ENCODE assay signal across 19 cellular contexts in genomic region chr11:10725907-10726253, GRCh38. TPM values are rescaled to one million over a fixed set of nuclear protein-coding genes. Genes with fewer than 3 reads are reported as not detected.
DNase-seq lines count a peak whose midpoint lies in the region; ATAC-seq and TF ChIP-seq lines count a peak whose summit lies in the region.
"Had no signal": no experiment of that assay in that cellular context is flagged by ENCODE, and none has a peak within 500 bp of the region (broad histone marks: within the 10 kb centered on the region; RNA-seq: fewer than 3 reads in every experiment).

No MANE protein-coding gene starts in this region.

- H3K9me2 ChIP-seq in HCT116 (ENCODE audit: insufficient read depth), result no peaks in the 10 kb centered on the region

- H3K4me2 ChIP-seq in HCT116 (ENCODE audit: low read length), result peak overlapping the region; percentile 46

- H3K9me3 ChIP-seq in HCT116 (ENCODE audit: control insufficient read depth in 1 of 2, insufficient read depth in 1 of 2, low read depth in 1 of 2, low read length in 2 of 2), result peaks cover 0 to 22% of the 10 kb centered on the region in 2 experiments; a peak in 1 of 4 replicates

- no peaks in the 10 kb centered on the region for H3K27me3 ChIP-seq in HCT116 (ENCODE audit: insufficient read depth, low read length)

- H3K9ac ChIP-seq in HCT116 (ENCODE audit: low read length), result no peak overlapping the region

- CTCF ChIA-PET in activated CD8-positive, alpha-beta memory T cell treated with anti-CD3 and anti-CD28 coated beads, Interleukin-2, amount 10 ng/mL, durations not matched to agents 7 days and 5 days (lab: Charles Lee), result interaction anchor here (1.7 kb wide), 1 partner anchor 320 kb away, joined by 4 read pairs; no protein-coding TSS in a partner anchor
- CTCF ChIA-PET in HCT116 (lab: Charles Lee), result no interaction called here

- H4K20me1 ChIP-seq in HCT116 (ENCODE audit: insufficient read depth), result no peaks in the 10 kb centered on the region

- no peak for TF ChIP-seq POLR2A in HCT116 (IDR thresholded peaks at IDR 0.05; ENCODE audit: borderline replicate concordance, extremely low read depth, insufficient read depth, insufficient read length)

- H3K27ac ChIP-seq in HCT116 (ENCODE audit: low read depth, low read length), result peak overlapping the region; percentile 65
- H3K27ac ChIP-seq: C4-2B, left ventricle myocardium inferior, RWPE1 had no signal

- TF ChIP-seq RAD21 in HCT116 (IDR thresholded peaks at IDR 0.05; ENCODE audit: low read depth), result no peak

- peak; percentile 45 for ATAC-seq in activated CD8-positive, alpha-beta memory T cell treated with anti-CD3 and anti-CD28 coated beads, Interleukin-2, amount 10 ng/mL, durations not matched to agents 7 days and 5 days
- ATAC-seq in HCT116 (no peak), HG02623 (IDR thresholded peaks at IDR 0.05; ENCODE audit: unreplicated experiment) (no peak)
- peak; percentile 84 for ATAC-seq in stimulated activated effector memory CD8-positive, alpha-beta T cell treated with anti-CD3 and anti-CD28 coated beads, Interleukin-12 subunit alpha, Interleukin-12 subunit beta, amount 100 ng/mL, for 72 hours

- peaks cover 1% of the 10 kb centered on the region for H3K36me3 Mint-ChIP-seq in activated CD8-positive, alpha-beta memory T cell treated with anti-CD3 and anti-CD28 coated beads, Interleukin-2, amount 10 ng/mL, durations not matched to agents 7 days and 5 days
- no peaks in the 10 kb centered on the region for H3K36me3 Mint-ChIP-seq in activated T-helper 2 cell treated with anti-CD3 and anti-CD28 coated beads, Interferon-gamma antibody, Interleukin-2, Interleukin-4, amounts not matched to agents 10 μg/mL and 5 μg/mL and 100 μg/mL, durations not matched to agents 14 hours and 24 hours and 36 hours (ENCODE audit: low read depth)
- no peaks in the 10 kb centered on the region for H3K36me3 Mint-ChIP-seq in stimulated activated effector memory CD8-positive, alpha-beta T cell treated with anti-CD3 and anti-CD28 coated beads, Interleukin-12 subunit alpha, Interleukin-12 subunit beta, amount 100 ng/mL, for 72 hours
- H3K36me3 Mint-ChIP-seq: naive B cell had no signal

- peaks cover 15% of the 10 kb centered on the region for H3K4me1 Mint-ChIP-seq in activated CD8-positive, alpha-beta memory T cell treated with anti-CD3 and anti-CD28 coated beads, Interleukin-2, amount 10 ng/mL, durations not matched to agents 7 days and 5 days
- H3K4me1 Mint-ChIP-seq in activated T-helper 2 cell treated with anti-CD3 and anti-CD28 coated beads, Interferon-gamma antibody, Interleukin-2, Interleukin-4, amounts not matched to agents 10 μg/mL and 5 μg/mL and 100 μg/mL, durations not matched to agents 14 hours and 24 hours and 36 hours (ENCODE audit: low read depth), result peaks cover 21% of the 10 kb centered on the region
- H3K4me1 Mint-ChIP-seq in stimulated activated effector memory CD8-positive, alpha-beta T cell treated with anti-CD3 and anti-CD28 coated beads, Interleukin-12 subunit alpha, Interleukin-12 subunit beta, amount 100 ng/mL, for 72 hours, result peaks cover 18% of the 10 kb centered on the region

- no peaks in the 10 kb centered on the region for H3K9me3 Mint-ChIP-seq in activated CD8-positive, alpha-beta memory T cell treated with anti-CD3 and anti-CD28 coated beads, Interleukin-2, amount 10 ng/mL, durations not matched to agents 7 days and 5 days (ENCODE audit: low read depth)
- H3K9me3 Mint-ChIP-seq in activated T-helper 2 cell treated with anti-CD3 and anti-CD28 coated beads, Interferon-gamma antibody, Interleukin-2, Interleukin-4, amounts not matched to agents 10 μg/mL and 5 μg/mL and 100 μg/mL, durations not matched to agents 14 hours and 24 hours and 36 hours, result peaks cover 5% of the 10 kb centered on the region
- H3K9me3 Mint-ChIP-seq in stimulated activated effector memory CD8-positive, alpha-beta T cell treated with anti-CD3 and anti-CD28 coated beads, Interleukin-12 subunit alpha, Interleukin-12 subunit beta, amount 100 ng/mL, for 72 hours, result no peaks in the 10 kb centered on the region
- H3K9me3 Mint-ChIP-seq: central memory CD8-positive, alpha-beta T cell; H9; naive B cell had no signal

- H3K27ac Mint-ChIP-seq in activated CD8-positive, alpha-beta memory T cell treated with anti-CD3 and anti-CD28 coated beads, Interleukin-2, amount 10 ng/mL, durations not matched to agents 7 days and 5 days, result no peak overlapping the region
- peak overlapping the region; percentile 58 for H3K27ac Mint-ChIP-seq in activated T-helper 2 cell treated with anti-CD3 and anti-CD28 coated beads, Interferon-gamma antibody, Interleukin-2, Interleukin-4, amounts not matched to agents 10 μg/mL and 5 μg/mL and 100 μg/mL, durations not matched to agents 14 hours and 24 hours and 36 hours
- H3K27ac Mint-ChIP-seq in stimulated activated effector memory CD8-positive, alpha-beta T cell treated with anti-CD3 and anti-CD28 coated beads, Interleukin-12 subunit alpha, Interleukin-12 subunit beta, amount 100 ng/mL, for 72 hours, result peak overlapping the region; percentile 52

- peaks cover 8% of the 10 kb centered on the region for H3K27me3 Mint-ChIP-seq in activated CD8-positive, alpha-beta memory T cell treated with anti-CD3 and anti-CD28 coated beads, Interleukin-2, amount 10 ng/mL, durations not matched to agents 7 days and 5 days
- peaks cover 28% of the 10 kb centered on the region for H3K27me3 Mint-ChIP-seq in activated T-helper 2 cell treated with anti-CD3 and anti-CD28 coated beads, Interferon-gamma antibody, Interleukin-2, Interleukin-4, amounts not matched to agents 10 μg/mL and 5 μg/mL and 100 μg/mL, durations not matched to agents 14 hours and 24 hours and 36 hours (ENCODE audit: low read depth)
- H3K27me3 Mint-ChIP-seq: central memory CD8-positive, alpha-beta T cell had no signal

- no peak overlapping the region for H3K4me3 ChIP-seq in HCT116 (replicated peaks in 1 of 2; ENCODE audit: low read depth in 1 of 2, low read length in 2 of 2)
- H3K4me3 ChIP-seq: left ventricle myocardium inferior, skin epidermis had no signal

- peaks cover 0 to 6% of the 10 kb centered on the region in 2 experiments; a peak in 1 of 4 replicates for H3K36me3 ChIP-seq in HCT116 (ENCODE audit: control insufficient read depth in 1 of 2, insufficient read depth in 2 of 2, low read length in 2 of 2)
- H3K36me3 ChIP-seq: left ventricle myocardium inferior had no signal

- peak overlapping the region; percentile 75 for H2AFZ ChIP-seq in HCT116 (ENCODE audit: low read depth, low read length, poor library complexity, severe bottlenecking)

- BruUV-seq in HCT116 (replicated peaks; lab: Mats Ljungman, UMichigan), result no TSS peak

- H3K4me1 ChIP-seq in HCT116 (ENCODE audit: control insufficient read depth in 1 of 2, insufficient read depth in 2 of 2, low read length in 2 of 2), result peaks cover 25 to 58% of the 10 kb centered on the region in 2 experiments
- H3K4me1 ChIP-seq: left ventricle myocardium inferior had no signal

- TF ChIP-seq CTCF in HCT116 (IDR thresholded peaks at IDR 0.05 in 2 of 3, conservative IDR thresholded peaks at IDR 0.05 in 1 of 3; ENCODE audit: borderline replicate concordance in 1 of 3, insufficient read depth in 1 of 3, low read depth in 2 of 3, low read length in 2 of 3), result no peak

- RAD21 ChIA-PET in HCT116 (lab: Charles Lee; ENCODE audit: low non-redundant PET in 1 of 2, low total read pairs in 2 of 2, uncharacterized antibody in 2 of 2, unreplicated experiment in 2 of 2), result no interaction called here

- intact Hi-C loops in HCT116 (cut with micrococcal nuclease), result no loop called here
- intact Hi-C loops in activated T-helper 2 cell treated with anti-CD3 and anti-CD28 coated beads, Interferon-gamma antibody, Interleukin-2, Interleukin-4, amounts not matched to agents 10 μg/mL and 5 μg/mL and 100 μg/mL, durations not matched to agents 14 hours and 24 hours and 36 hours (cut with micrococcal nuclease), result loop anchor here (1.0 to 2.0 kb wide), 2 partner anchors 17 to 69 kb away; no protein-coding TSS in a partner anchor

- no peaks in the 10 kb centered on the region for H3K79me2 ChIP-seq in HCT116 (ENCODE audit: insufficient read depth, low read length)

- POLR2A ChIA-PET in HCT116 (lab: Charles Lee), result no interaction called here

- no peak overlapping the region for H3K4me3 Mint-ChIP-seq in activated CD8-positive, alpha-beta memory T cell treated with anti-CD3 and anti-CD28 coated beads, Interleukin-2, amount 10 ng/mL, durations not matched to agents 7 days and 5 days
- H3K4me3 Mint-ChIP-seq in activated T-helper 2 cell treated with anti-CD3 and anti-CD28 coated beads, Interferon-gamma antibody, Interleukin-2, Interleukin-4, amounts not matched to agents 10 μg/mL and 5 μg/mL and 100 μg/mL, durations not matched to agents 14 hours and 24 hours and 36 hours (ENCODE audit: low read depth), result no peak overlapping the region
- H3K4me3 Mint-ChIP-seq in stimulated activated effector memory CD8-positive, alpha-beta T cell treated with anti-CD3 and anti-CD28 coated beads, Interleukin-12 subunit alpha, Interleukin-12 subunit beta, amount 100 ng/mL, for 72 hours, result no peak overlapping the region
- H3K4me3 Mint-ChIP-seq: central memory CD8-positive, alpha-beta T cell; H9 had no signal

- DNase-seq in activated CD8-positive, alpha-beta memory T cell treated with anti-CD3 and anti-CD28 coated beads, Interleukin-2, amount 10 ng/mL, durations not matched to agents 7 days and 5 days, result no peak
- no peak for DNase-seq in activated CD8-positive, alpha-beta memory T cell treated with anti-CD3 and anti-CD28 coated beads, Interleukin-2, amount 50 U/mL, for 48 hours
- DNase-seq in HCT116 (ENCODE audit: low read depth, low spot score) (no peak), activated gamma-delta T cell treated with Interleukin-2 at 50 U/mL for 16 hours (no peak), NCI-H1105 treated with DMSO at 0.1 percent for 48 hours (lab: John Stamatoyannopoulos, UW) (no peak)
- no peak for DNase-seq in activated T-helper 2 cell treated with anti-CD3 and anti-CD28 coated beads, Interferon-gamma antibody, Interleukin-2, Interleukin-4, amounts not matched to agents 10 μg/mL and 5 μg/mL and 100 μg/mL, durations not matched to agents 14 hours and 24 hours and 36 hours (ENCODE audit: low spot score)
- DNase-seq in stimulated activated effector memory CD8-positive, alpha-beta T cell treated with anti-CD3 and anti-CD28 coated beads, Interleukin-12 subunit alpha, Interleukin-12 subunit beta, amount 100 ng/mL, for 72 hours (ENCODE audit: low spot score in 2 of 2), result no peak
- DNase-seq: activated CD4-positive, CD25-positive, alpha-beta regulatory T cell; activated naive CD4-positive, alpha-beta T cell; H9; left ventricle myocardium inferior; naive B cell; NCI-H69; occipital lobe had no signal

RNA-seq across cellular contexts. Expression of gene CTR9, which starts 25.2 kb away (rescaled TPM):
- total RNA-seq in activated CD8-positive, alpha-beta memory T cell treated with anti-CD3 and anti-CD28 coated beads, Interleukin-2, amount 10 ng/mL, durations not matched to agents 7 days and 5 days, result 10 to 100 TPM; 33.9 to 44.6 TPM
- 68.4 TPM for total RNA-seq in HCT116 (2021; ENCODE audit: unreplicated experiment)
- 23.7 and 33.3 TPM in 2 replicates for polyA plus RNA-seq in HCT116 (2012)
- total RNA-seq in activated T-helper 2 cell treated with anti-CD3 and anti-CD28 coated beads, Interferon-gamma antibody, Interleukin-2, Interleukin-4, amounts not matched to agents 10 μg/mL and 5 μg/mL and 100 μg/mL, durations not matched to agents 14 hours and 24 hours and 36 hours, result 41.5 and 43.5 TPM in 2 replicates

RNA-seq across cellular contexts. Expression of gene IRAG1, which starts 32.3 kb away (rescaled TPM):
- total RNA-seq in activated CD8-positive, alpha-beta memory T cell treated with anti-CD3 and anti-CD28 coated beads, Interleukin-2, amount 10 ng/mL, durations not matched to agents 7 days and 5 days, result not detected
- total RNA-seq in HCT116 (2021; ENCODE audit: unreplicated experiment), result 3.7 TPM
- polyA plus RNA-seq in HCT116 (2012), result 2.0 and 2.3 TPM in 2 replicates
- total RNA-seq in activated T-helper 2 cell treated with anti-CD3 and anti-CD28 coated beads, Interferon-gamma antibody, Interleukin-2, Interleukin-4, amounts not matched to agents 10 μg/mL and 5 μg/mL and 100 μg/mL, durations not matched to agents 14 hours and 24 hours and 36 hours, result not detected in 2 replicates

Comparison
In these comparisons a context has a peak if more than half of its experiments do, and no peak if none do; other contexts are left out.
1. ATAC-seq: peak in activated CD8-positive, alpha-beta memory T cell treated with anti-CD3 and anti-CD28 coated beads, Interleukin-2, amount 10 ng/mL, durations not matched to agents 7 days and 5 days (single experiment) and stimulated activated effector memory CD8-positive, alpha-beta T cell treated with anti-CD3 and anti-CD28 coated beads, Interleukin-12 subunit alpha, Interleukin-12 subunit beta, amount 100 ng/mL, for 72 hours (single experiment); none in HCT116 (single experiment) and HG02623 (single experiment).